ENCODE assay signal across 8 cellular contexts in the genomic region with DNA sequence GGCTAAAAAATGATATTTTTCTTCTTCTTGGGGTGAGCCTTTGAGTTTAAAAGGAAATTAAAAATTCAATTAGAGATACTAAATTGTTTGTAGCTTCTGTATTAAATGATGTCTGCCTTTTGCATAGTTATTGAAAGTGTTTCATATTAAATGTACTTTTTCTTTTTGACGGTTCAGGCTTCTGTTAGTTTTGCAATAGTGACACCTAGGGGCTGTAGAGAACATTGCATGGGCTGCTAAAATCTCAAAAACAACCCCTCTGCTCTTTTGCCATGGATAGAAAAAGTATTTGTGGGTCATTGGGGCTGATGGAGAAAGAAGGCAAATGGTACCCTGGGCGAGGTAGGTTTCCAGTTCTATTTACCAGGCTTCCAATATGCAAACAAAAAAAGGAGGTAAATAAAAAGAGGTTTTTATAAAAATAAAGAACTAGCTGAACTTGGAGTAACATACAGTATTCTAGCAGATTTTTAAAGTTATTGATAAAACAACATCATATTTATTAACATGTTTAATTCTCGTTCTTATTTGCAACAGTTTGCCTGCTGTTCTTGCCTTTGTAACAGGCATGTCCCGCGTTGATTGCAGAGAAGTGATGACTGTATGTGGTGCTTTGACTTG.
A peak's percentile ranks its signal among the peaks of the same experiment; 100 is the strongest.
DNase-seq lines count a peak whose midpoint lies in the region; ATAC-seq, FAIRE-seq and TF ChIP-seq lines count a peak whose summit lies in the region.

No MANE protein-coding gene starts in this region.

- TF ChIP-seq POLR2A in endothelial cell of umbilical vein (IDR thresholded peaks at IDR 0.05; ENCODE audit: low read depth, low read length), result no peak

- no peak overlapping the region for H3K27ac Mint-ChIP-seq in activated CD4-positive, alpha-beta T cell treated with anti-CD3 and anti-CD28 coated beads for 36 hours
- H3K27ac Mint-ChIP-seq in naive thymus-derived CD4-positive, alpha-beta T cell, result peak overlapping the region in 2 of 9 donors; percentile 1 to 31

- H3K4me2 ChIP-seq in MM.1S (ENCODE audit: low read depth, low read length), result no peak overlapping the region
- H3K4me2 ChIP-seq in endothelial cell of umbilical vein (ENCODE audit: insufficient read depth, low read length), result no peak overlapping the region

- H3F3A ChIP-seq in MM.1S (ENCODE audit: insufficient read depth, low read length), result no peaks in the 10 kb centered on the region

- dilution Hi-C loops in endothelial cell of umbilical vein (cut with MboI; ENCODE audit: extremely low pct_ligation_motif_present, low sequenced_read_pairs), result no loop called here

- H3K9me3 Mint-ChIP-seq in activated CD4-positive, alpha-beta T cell treated with anti-CD3 and anti-CD28 coated beads for 36 hours (ENCODE audit: low read depth), result no peaks in the 10 kb centered on the region
- H3K9me3 Mint-ChIP-seq in naive thymus-derived CD4-positive, alpha-beta T cell, result peaks cover 0 to 3% (median 0%) of the 10 kb centered on the region in 11 donors

- no peak overlapping the region for H3K4me3 Mint-ChIP-seq in activated CD4-positive, alpha-beta T cell treated with anti-CD3 and anti-CD28 coated beads for 36 hours
- H3K4me3 Mint-ChIP-seq in naive thymus-derived CD4-positive, alpha-beta T cell, result peak overlapping the region in 1 of 10 donors; percentile 19

- H3K4me1 Mint-ChIP-seq in activated CD4-positive, alpha-beta T cell treated with anti-CD3 and anti-CD28 coated beads for 36 hours, result peaks cover 21% of the 10 kb centered on the region
- H3K4me1 Mint-ChIP-seq in naive thymus-derived CD4-positive, alpha-beta T cell, result peaks cover 6 to 30% (median 22%) of the 10 kb centered on the region in 7 donors

- peak; percentile 12 for DNase-seq in activated CD4-positive, alpha-beta T cell treated with anti-CD3 and anti-CD28 coated beads for 36 hours
- DNase-seq in activated CD4-positive, alpha-beta T cell treated with anti-CD3 and anti-CD28 coated beads, Interleukin-2, amount 50 U/mL, for 4 hours, result no peak
- peak; percentile 63 for DNase-seq in MM.1S
- DNase-seq in SJSA1 (ENCODE audit: low read depth in 1 of 2, low spot score in 2 of 2), result peak in 1 of 2 experiments; percentile 52
- DNase-seq in endothelial cell of umbilical vein (ENCODE audit: low read depth, low spot score), result peak; percentile 62
- DNase-seq in naive thymus-derived CD4-positive, alpha-beta T cell, result peak in 7 of 9 donors; percentile 21 to 63 (median 51)
- DNase-seq in occipital lobe (lab: John Stamatoyannopoulos, UW), result no peak

- intact Hi-C loops in activated CD4-positive, alpha-beta T cell treated with anti-CD3 and anti-CD28 coated beads for 36 hours (cut with DNase I, micrococcal nuclease), result loop anchor here (1.0 to 10.0 kb wide), 7 partner anchors 60 to 1185 kb away; a partner anchor contains a TSS
- intact Hi-C loops in endothelial cell of umbilical vein (cut with micrococcal nuclease), result loop anchor here (1.0 to 5.0 kb wide), 11 partner anchors 60 to 1182 kb away; a partner anchor contains a TSS
- intact Hi-C loops in naive thymus-derived CD4-positive, alpha-beta T cell (cut with micrococcal nuclease), result loop anchor here (1.0 to 10.0 kb wide), 20 partner anchors 59 to 1183 kb away; a partner anchor contains a TSS

- POLR2A ChIA-PET in activated CD4-positive, alpha-beta T cell treated with anti-CD3 and anti-CD28 coated beads for 36 hours (lab: Charles Lee), result no interaction called here
- POLR2A ChIA-PET in endothelial cell of umbilical vein (lab: Charles Lee), result interaction anchor here (1.2 kb wide), 1 partner anchor 60 kb away, joined by 3 read pairs; no protein-coding TSS in a partner anchor
- POLR2A ChIA-PET in naive thymus-derived CD4-positive, alpha-beta T cell (lab: Charles Lee), result interaction anchor here (0.6 to 1.3 kb wide), 5 partner anchors 403 to 1152 kb away, joined by 3 to 4 read pairs (median 3); a partner anchor contains a TSS

- H3K4me3 ChIP-seq in MM.1S (ENCODE audit: low read length), result no peak overlapping the region
- no peak overlapping the region for H3K4me3 ChIP-seq in SJSA1
- H3K4me3 ChIP-seq in endothelial cell of umbilical vein (replicated peaks in 1 of 3; ENCODE audit: insufficient read depth in 1 of 3, low read depth in 1 of 3, low read length in 3 of 3), result no peak overlapping the region
- no peak overlapping the region for H3K4me3 ChIP-seq in naive thymus-derived CD4-positive, alpha-beta T cell (ENCODE audit: low read length)

- H3K27me3 ChIP-seq in MM.1S (replicated peaks; ENCODE audit: insufficient read depth, low read length), result no peaks in the 10 kb centered on the region
- H3K27me3 ChIP-seq in SJSA1 (replicated peaks), result no peaks in the 10 kb centered on the region
- H3K27me3 ChIP-seq in endothelial cell of umbilical vein (ENCODE audit: control insufficient read depth in 2 of 2, insufficient read depth in 2 of 2, low read length in 2 of 2), result no peaks in the 10 kb centered on the region
- no peaks in the 10 kb centered on the region for H3K27me3 ChIP-seq in naive thymus-derived CD4-positive, alpha-beta T cell (ENCODE audit: control insufficient read depth in 2 of 2, insufficient read depth in 2 of 2, low read length in 2 of 2)

- H3K4me1 ChIP-seq in MM.1S (ENCODE audit: low read length) (peaks cover 15% of the 10 kb centered on the region), SJSA1 (replicated peaks) (peaks cover 18% of the 10 kb centered on the region), endothelial cell of umbilical vein (ENCODE audit: control insufficient read depth, extremely low read depth, insufficient read depth, low read length) (peaks cover 4% of the 10 kb centered on the region)
- peaks cover 5 to 6% of the 10 kb centered on the region in 2 donors for H3K4me1 ChIP-seq in naive thymus-derived CD4-positive, alpha-beta T cell (ENCODE audit: control insufficient read depth in 2 of 2, insufficient read depth in 2 of 2, low read length in 2 of 2)

- no peaks in the 10 kb centered on the region for H3K9me3 ChIP-seq in MM.1S (replicated peaks; ENCODE audit: insufficient read depth, low read length)
- no peaks in the 10 kb centered on the region for H3K9me3 ChIP-seq in SJSA1 (replicated peaks)
- H3K9me3 ChIP-seq in endothelial cell of umbilical vein (replicated peaks; ENCODE audit: control insufficient read depth, insufficient read depth, low read length), result no peaks in the 10 kb centered on the region
- no peaks in the 10 kb centered on the region for H3K9me3 ChIP-seq in naive thymus-derived CD4-positive, alpha-beta T cell (ENCODE audit: control insufficient read depth in 2 of 3, low read length in 3 of 3)

- no TSS peak for BruUV-seq in endothelial cell of umbilical vein (replicated peaks; lab: Mats Ljungman, UMichigan)

- H3K9me2 ChIP-seq in MM.1S (replicated peaks; ENCODE audit: insufficient read depth, low read length), result no peaks in the 10 kb centered on the region

- H3K79me2 ChIP-seq in MM.1S (ENCODE audit: low read length), result no peaks in the 10 kb centered on the region
- no peaks in the 10 kb centered on the region for H3K79me2 ChIP-seq in endothelial cell of umbilical vein (ENCODE audit: control insufficient read depth, insufficient read depth, low read length)

- H3K36me3 ChIP-seq in MM.1S (replicated peaks; ENCODE audit: insufficient read depth, low read length) (no peaks in the 10 kb centered on the region), SJSA1 (no peaks in the 10 kb centered on the region), endothelial cell of umbilical vein (ENCODE audit: control insufficient read depth in 2 of 2, extremely low read depth in 1 of 2, insufficient read depth in 2 of 2, low read length in 2 of 2) (no peaks in the 10 kb centered on the region)
- H3K36me3 ChIP-seq in naive thymus-derived CD4-positive, alpha-beta T cell (ENCODE audit: control insufficient read depth in 2 of 3, insufficient read depth in 3 of 3, low read length in 3 of 3), result no peaks in the 10 kb centered on the region

- H4K20me1 ChIP-seq in MM.1S (ENCODE audit: insufficient read depth, low read length) (no peaks in the 10 kb centered on the region), endothelial cell of umbilical vein (replicated peaks; ENCODE audit: control insufficient read depth, extremely low read depth, insufficient read depth, low read length) (no peaks in the 10 kb centered on the region)

- H3K9ac ChIP-seq in MM.1S (ENCODE audit: low read length) (no peak overlapping the region), endothelial cell of umbilical vein (replicated peaks; ENCODE audit: extremely low read depth, insufficient read depth, low read length) (no peak overlapping the region)

- H3K27me3 Mint-ChIP-seq in activated CD4-positive, alpha-beta T cell treated with anti-CD3 and anti-CD28 coated beads for 36 hours, result no peaks in the 10 kb centered on the region
- no peaks in the 10 kb centered on the region for H3K27me3 Mint-ChIP-seq in naive thymus-derived CD4-positive, alpha-beta T cell

- FAIRE-seq in endothelial cell of umbilical vein (lab: Jason Lieb, UNC), result peak; percentile 90

- TF ChIP-seq CTCF in MM.1S (IDR thresholded peaks at IDR 0.05; ENCODE audit: low read length) (peak; percentile 92), endothelial cell of umbilical vein (IDR thresholded peaks at IDR 0.05; ENCODE audit: extremely low read depth in 1 of 2, insufficient read depth in 1 of 2, low read depth in 1 of 2, low read length in 2 of 2) (peak; percentile 72 to 78)

- H3K36me3 Mint-ChIP-seq in activated CD4-positive, alpha-beta T cell treated with anti-CD3 and anti-CD28 coated beads for 36 hours (ENCODE audit: low read depth), result no peaks in the 10 kb centered on the region
- peaks cover 0 to 1% (median 0%) of the 10 kb centered on the region in 5 donors for H3K36me3 Mint-ChIP-seq in naive thymus-derived CD4-positive, alpha-beta T cell

- H3K27ac ChIP-seq in MM.1S (ENCODE audit: low read length) (no peak overlapping the region), SJSA1 (0 out of 2 replicates have a peak overlapping the region, but pooled peaks have one; percentile 1), endothelial cell of umbilical vein (ENCODE audit: insufficient read depth, low read depth, low read length) (no peak overlapping the region)
- H3K27ac ChIP-seq in naive thymus-derived CD4-positive, alpha-beta T cell (ENCODE audit: low read depth, low read length), result no peak overlapping the region

- ATAC-seq in activated CD4-positive, alpha-beta T cell treated with anti-CD3 and anti-CD28 coated beads for 36 hours, result peak; percentile 33
- ATAC-seq in naive thymus-derived CD4-positive, alpha-beta T cell, result peak; percentile 75
- ATAC-seq in GM18867 (IDR thresholded peaks at IDR 0.05; ENCODE audit: unreplicated experiment), result no peak

- CTCF ChIA-PET in activated CD4-positive, alpha-beta T cell treated with anti-CD3 and anti-CD28 coated beads for 36 hours (lab: Charles Lee), result interaction anchor here (0.6 to 2.6 kb wide), 47 partner anchors 8 to 1184 kb away, joined by 3 to 22 read pairs (median 4); no protein-coding TSS in a partner anchor
- CTCF ChIA-PET in endothelial cell of umbilical vein (lab: Charles Lee), result interaction anchor here (0.6 to 3.3 kb wide), 68 partner anchors 8 to 972 kb away, joined by 3 to 29 read pairs (median 4); a partner anchor contains a TSS
- CTCF ChIA-PET in naive thymus-derived CD4-positive, alpha-beta T cell (lab: Charles Lee), result interaction anchor here (0.6 to 3.9 kb wide), 23 partner anchors 9 to 1183 kb away, joined by 3 to 72 read pairs (median 3); a partner anchor contains a TSS

- H2AFZ ChIP-seq in MM.1S (ENCODE audit: low read length) (no peak overlapping the region), endothelial cell of umbilical vein (ENCODE audit: low read depth, low read length) (no peak overlapping the region)

- H3K9me1 ChIP-seq in endothelial cell of umbilical vein (replicated peaks; ENCODE audit: control insufficient read depth, extremely low read depth, insufficient read depth, low read length), result no peaks in the 10 kb centered on the region

Comparison
In these comparisons a context has a peak if more than half of its experiments do, and no peak if none do; other contexts are left out.
1. DNase-seq: peak in activated CD4-positive, alpha-beta T cell treated with anti-CD3 and anti-CD28 coated beads for 36 hours (single experiment), MM.1S (single experiment), endothelial cell of umbilical vein (single experiment) and naive thymus-derived CD4-positive, alpha-beta T cell (7 of 9); none in activated CD4-positive, alpha-beta T cell treated with anti-CD3 and anti-CD28 coated beads, Interleukin-2, amount 50 U/mL, for 4 hours (0 of 2) and occipital lobe (single experiment).